27 cellular contexts compared by ENCODE assay signal in genomic region chr1:87104140-87104539, GRCh38.
"Had no signal": no experiment of that assay in that cellular context is flagged by ENCODE, and none has a peak within 500 bp of the region (broad histone marks: within the 10 kb centered on the region; RNA-seq: fewer than 3 reads in every experiment).

No MANE protein-coding gene starts in this region.

- H3K27me3 ChIP-seq: adrenal gland had no signal

- H3K4me3 ChIP-seq: adrenal gland, SK-N-MC had no signal

- H3K27ac ChIP-seq: SK-N-MC had no signal

- H3K36me3 ChIP-seq: adrenal gland had no signal

- H3K9me3 ChIP-seq: adrenal gland had no signal

- DNase-seq: activated CD4-positive, alpha-beta memory T cell treated with anti-CD3 and anti-CD28 coated beads, Interleukin-2, amount 10 ng/mL, durations not matched to agents 7 days and 5 days; activated CD4-positive, alpha-beta T cell treated with anti-CD3 and anti-CD28 coated beads for 36 hours; activated CD4-positive, alpha-beta T cell treated with anti-CD3 and anti-CD28 coated beads, Interleukin-2, amount 50 U/mL, for 1 hour; activated gamma-delta T cell treated with Interleukin-2 at 50 U/mL for 16 hours; activated naive CD4-positive, alpha-beta T cell treated with anti-CD3 and anti-CD28 coated beads, Interleukin-2, amount 10 ng/mL, durations not matched to agents 7 days and 5 days; activated naive CD8-positive, alpha-beta T cell treated with anti-CD3 and anti-CD28 coated beads, Interleukin-2, amount 10 ng/mL, durations not matched to agents 7 days and 5 days; activated T-cell treated with anti-CD3 and anti-CD28 coated beads for 4 hours; activated T-cell treated with anti-CD3 and anti-CD28 coated beads, Interleukin-2, amount 50 U/mL, for 72 hours; adrenal gland; anterior cingulate cortex; central memory CD4-positive, alpha-beta T cell; KG1; MM.1S; NCI-H1105; NCI-H1436; NCI-H1694 treated with DMSO at 0.1 percent for 48 hours; NCI-H2029 treated with DMSO at 0.1 percent for 48 hours; NCI-H345; NCI-H510A; NCI-H526 treated with DMSO at 0.1 percent for 48 hours; NCI-H82; T-cell; T-helper 2 cell; T1000 had no signal

- ATAC-seq: activated CD4-positive, alpha-beta T cell treated with anti-CD3 and anti-CD28 coated beads for 36 hours; activated T-cell treated with anti-CD3 and anti-CD28 coated beads, Interleukin-2, amount 50 U/mL, for 72 hours; T-cell had no signal

- FAIRE-seq: RCC 7860, TTC549 had no signal
